ENCODE assay signal across 14 cellular contexts in genomic region chr10:11434323-11434722, GRCh38.
DNase-seq lines count a peak whose midpoint lies in the region; ATAC-seq and TF ChIP-seq lines count a peak whose summit lies in the region.
"Had no signal": no experiment of that assay in that cellular context is flagged by ENCODE, and none has a peak within 500 bp of the region (broad histone marks: within the 10 kb centered on the region; RNA-seq: fewer than 3 reads in every experiment).

No MANE protein-coding gene starts in this region.

- H3K27me3 ChIP-seq in GM06990 (replicated peaks; ENCODE audit: control insufficient read depth, insufficient read depth, low read length) (no peaks in the 10 kb centered on the region; the same call in 1 of the 2 replicates), H7 (ENCODE audit: control insufficient read depth, insufficient read depth, low read length) (no peaks in the 10 kb centered on the region), upper lobe of left lung (no peaks in the 10 kb centered on the region)

- no peaks in the 10 kb centered on the region for H3K36me3 ChIP-seq in GM06990 (ENCODE audit: control insufficient read depth, insufficient read depth, low read length)
- H3K36me3 ChIP-seq in H7 (replicated peaks; ENCODE audit: control insufficient read depth, insufficient read depth, low read length) = no peaks in the 10 kb centered on the region; the same call in 1 of the 2 replicates
- H3K36me3 ChIP-seq in upper lobe of left lung = no peaks in the 10 kb centered on the region
- H3K36me3 ChIP-seq: thoracic aorta had no signal

- no peak for DNase-seq in GM06990 (ENCODE audit: extremely low read depth, insufficient read length)
- DNase-seq in H7 = peak; percentile 84
- DNase-seq in SK-MEL-5 (ENCODE audit: low read depth, low spot score) = peak; percentile 35
- DNase-seq in kidney tubule cell (ENCODE audit: low spot score) = peak; percentile 6
- DNase-seq in SKM-1 treated with dmso at 0.1 percent for 144 hours (lab: John Stamatoyannopoulos, UW; ENCODE audit: unreplicated experiment) = no peak
- DNase-seq in upper lobe of left lung = no peak
- no peak for DNase-seq in substantia nigra (lab: John Stamatoyannopoulos, UW)
- no peak for DNase-seq in A172 (ENCODE audit: low spot score)
- DNase-seq: GF-D8; naive B cell; NCI-H2029; stimulated activated CD4-positive, alpha-beta T cell treated with anti-CD3 and anti-CD28 coated beads, Interleukin-2, amount 100 ng/mL, for 24 hours had no signal

- H3K4me3 ChIP-seq in GM06990 (replicated peaks; ENCODE audit: low read depth, low read length) (no peak overlapping the region), H7 (ENCODE audit: insufficient read depth, low read depth, low read length) (no peak overlapping the region), upper lobe of left lung (no peak overlapping the region)
- H3K4me3 ChIP-seq: SK-N-MC, thoracic aorta had no signal

- H3K4me1 ChIP-seq in upper lobe of left lung = no peaks in the 10 kb centered on the region

- 52 to 59% methylated on average over 2 of the region's 2 CpGs for WGBS in upper lobe of left lung, 2 donors

- H3K27ac ChIP-seq in upper lobe of left lung (no peak overlapping the region), substantia nigra (ENCODE audit: low read depth, low read length, poor library complexity, severe bottlenecking) (no peak overlapping the region)
- H3K27ac ChIP-seq: SK-N-MC, thoracic aorta had no signal

- no peak for TF ChIP-seq EP300 in upper lobe of left lung (IDR thresholded peaks at IDR 0.05)

- no peak for TF ChIP-seq POLR2A in upper lobe of left lung (IDR thresholded peaks at IDR 0.05)

- TF ChIP-seq CTCF in GM06990 (IDR thresholded peaks at IDR 0.05; ENCODE audit: insufficient read depth, low read length, poor library complexity, severe bottlenecking) (peak; percentile 56), upper lobe of left lung (IDR thresholded peaks at IDR 0.05) (no peak)

- in situ Hi-C loops in SK-MEL-5 (cut with HindIII; ENCODE audit: low pct_unique_long_range_greater_than_20kb, low sequenced_read_pairs) = no loop called here

- ATAC-seq in upper lobe of left lung (ENCODE audit: low FRiP score in 2 of 2) = no peak

- H3K9me3 ChIP-seq in upper lobe of left lung = peaks cover 0 to 7% (median 3%) of the 10 kb centered on the region in 4 donors
- H3K9me3 ChIP-seq: thoracic aorta had no signal

Comparison
In these comparisons a context has a peak if more than half of its experiments do, and no peak if none do; other contexts are left out.
1. DNase-seq: peak in H7 (single experiment), SK-MEL-5 (single experiment) and kidney tubule cell (single experiment); none in GM06990 (single experiment), SKM-1 treated with dmso at 0.1 percent for 144 hours (single experiment), upper lobe of left lung (0 of 2), substantia nigra (0 of 49) and A172 (single experiment).